ENCODE assay signal across 1 cellular context in the genomic region with DNA sequence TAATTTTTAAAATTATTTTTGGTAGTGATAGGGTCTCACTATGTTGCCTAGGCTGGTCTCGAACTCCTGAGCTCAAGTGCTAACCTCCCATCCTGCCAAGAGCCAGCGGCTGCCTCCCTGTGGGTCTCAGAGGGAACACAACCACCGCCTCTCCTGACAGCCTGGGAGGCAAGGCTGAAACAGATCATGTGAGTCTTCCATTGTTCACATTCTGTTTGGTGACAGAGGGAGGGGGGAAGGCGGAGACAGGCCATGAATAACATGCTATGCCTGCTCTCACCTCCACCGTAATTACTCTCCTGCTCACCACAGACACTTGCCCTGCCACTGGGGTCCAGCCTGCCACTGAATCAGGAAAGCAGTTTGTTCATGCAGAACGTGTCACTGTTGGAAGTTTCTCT.
TF ChIP-seq lines count a peak whose summit lies in the region.

No MANE protein-coding gene starts in this region.

TF ChIP-seq in HepG2, 621 proteins besides CTCF, POLR2A, EP300 and RAD21 (continued from another document):
- TF ChIP-seq, protein P1, sequence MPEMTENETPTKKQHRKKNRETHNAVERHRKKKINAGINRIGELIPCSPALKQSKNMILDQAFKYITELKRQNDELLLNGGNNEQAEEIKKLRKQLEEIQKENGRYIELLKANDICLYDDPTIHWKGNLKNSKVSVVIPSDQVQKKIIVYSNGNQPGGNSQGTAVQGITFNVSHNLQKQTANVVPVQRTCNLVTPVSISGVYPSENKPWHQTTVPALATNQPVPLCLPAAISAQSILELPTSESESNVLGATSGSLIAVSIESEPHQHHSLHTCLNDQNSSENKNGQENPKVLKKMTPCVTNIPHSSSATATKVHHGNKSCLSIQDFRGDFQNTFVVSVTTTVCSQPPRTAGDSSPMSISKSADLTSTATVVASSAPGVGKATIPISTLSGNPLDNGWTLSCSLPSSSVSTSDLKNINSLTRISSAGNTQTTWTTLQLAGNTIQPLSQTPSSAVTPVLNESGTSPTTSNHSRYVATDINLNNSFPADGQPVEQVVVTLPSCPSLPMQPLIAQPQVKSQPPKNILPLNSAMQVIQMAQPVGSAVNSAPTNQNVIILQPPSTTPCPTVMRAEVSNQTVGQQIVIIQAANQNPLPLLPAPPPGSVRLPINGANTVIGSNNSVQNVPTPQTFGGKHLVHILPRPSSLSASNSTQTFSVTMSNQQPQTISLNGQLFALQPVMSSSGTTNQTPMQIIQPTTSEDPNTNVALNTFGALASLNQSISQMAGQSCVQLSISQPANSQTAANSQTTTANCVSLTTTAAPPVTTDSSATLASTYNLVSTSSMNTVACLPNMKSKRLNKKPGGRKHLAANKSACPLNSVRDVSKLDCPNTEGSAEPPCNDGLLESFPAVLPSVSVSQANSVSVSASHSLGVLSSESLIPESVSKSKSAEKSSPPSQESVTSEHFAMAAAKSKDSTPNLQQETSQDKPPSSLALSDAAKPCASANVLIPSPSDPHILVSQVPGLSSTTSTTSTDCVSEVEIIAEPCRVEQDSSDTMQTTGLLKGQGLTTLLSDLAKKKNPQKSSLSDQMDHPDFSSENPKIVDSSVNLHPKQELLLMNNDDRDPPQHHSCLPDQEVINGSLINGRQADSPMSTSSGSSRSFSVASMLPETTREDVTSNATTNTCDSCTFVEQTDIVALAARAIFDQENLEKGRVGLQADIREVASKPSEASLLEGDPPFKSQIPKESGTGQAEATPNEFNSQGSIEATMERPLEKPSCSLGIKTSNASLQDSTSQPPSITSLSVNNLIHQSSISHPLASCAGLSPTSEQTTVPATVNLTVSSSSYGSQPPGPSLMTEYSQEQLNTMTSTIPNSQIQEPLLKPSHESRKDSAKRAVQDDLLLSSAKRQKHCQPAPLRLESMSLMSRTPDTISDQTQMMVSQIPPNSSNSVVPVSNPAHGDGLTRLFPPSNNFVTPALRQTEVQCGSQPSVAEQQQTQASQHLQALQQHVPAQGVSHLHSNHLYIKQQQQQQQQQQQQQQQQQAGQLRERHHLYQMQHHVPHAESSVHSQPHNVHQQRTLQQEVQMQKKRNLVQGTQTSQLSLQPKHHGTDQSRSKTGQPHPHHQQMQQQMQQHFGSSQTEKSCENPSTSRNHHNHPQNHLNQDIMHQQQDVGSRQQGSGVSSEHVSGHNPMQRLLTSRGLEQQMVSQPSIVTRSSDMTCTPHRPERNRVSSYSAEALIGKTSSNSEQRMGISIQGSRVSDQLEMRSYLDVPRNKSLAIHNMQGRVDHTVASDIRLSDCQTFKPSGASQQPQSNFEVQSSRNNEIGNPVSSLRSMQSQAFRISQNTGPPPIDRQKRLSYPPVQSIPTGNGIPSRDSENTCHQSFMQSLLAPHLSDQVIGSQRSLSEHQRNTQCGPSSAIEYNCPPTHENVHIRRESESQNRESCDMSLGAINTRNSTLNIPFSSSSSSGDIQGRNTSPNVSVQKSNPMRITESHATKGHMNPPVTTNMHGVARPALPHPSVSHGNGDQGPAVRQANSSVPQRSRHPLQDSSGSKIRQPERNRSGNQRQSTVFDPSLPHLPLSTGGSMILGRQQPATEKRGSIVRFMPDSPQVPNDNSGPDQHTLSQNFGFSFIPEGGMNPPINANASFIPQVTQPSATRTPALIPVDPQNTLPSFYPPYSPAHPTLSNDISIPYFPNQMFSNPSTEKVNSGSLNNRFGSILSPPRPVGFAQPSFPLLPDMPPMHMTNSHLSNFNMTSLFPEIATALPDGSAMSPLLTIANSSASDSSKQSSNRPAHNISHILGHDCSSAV (CRISPR knock-in tag; IDR thresholded peaks at IDR 0.05; ENCODE audit: borderline replicate concordance) = no peak
- TF ChIP-seq FOXO1 (CRISPR knock-in tag; IDR thresholded peaks at IDR 0.05) (no peak), STAG1 (CRISPR knock-in tag; IDR thresholded peaks at IDR 0.05) (peak; percentile 21; the same call in 1 of the 2 replicates), PAWR (CRISPR knock-in tag; IDR thresholded peaks at IDR 0.05; ENCODE audit: borderline replicate concordance) (no peak), ARNTL (CRISPR knock-in tag; IDR thresholded peaks at IDR 0.05) (no peak), SOX5 (CRISPR knock-in tag; IDR thresholded peaks at IDR 0.05; ENCODE audit: borderline replicate concordance) (peak; percentile 87), AKAP8 (CRISPR knock-in tag; IDR thresholded peaks at IDR 0.05) (no peak), BHLHE40 (IDR thresholded peaks at IDR 0.05; ENCODE audit: low read length) (0 out of 2 replicates have a peak, but pooled peaks have one; percentile 13), SOX6 (IDR thresholded peaks at IDR 0.05) (no peak), SOX6 (CRISPR knock-in tag; IDR thresholded peaks at IDR 0.05) (peak; percentile 35; the same call in 1 of the 2 replicates)
